In genomic region chr4:183504930-183505555, GRCh38 we compare ENCODE assay signal across 8 cellular contexts. TPM values are rescaled to one million over a fixed set of nuclear protein-coding genes. Genes with fewer than 3 reads are reported as not detected.
DNase-seq lines count a peak whose midpoint lies in the region; ATAC-seq and TF ChIP-seq lines count a peak whose summit lies in the region.

TSS of gene ING2 (plus strand) at chr4:183505058. CDS start at chr4:183505196, 138 bp downstream.

- H4K20me1 ChIP-seq in OCI-LY7 (ENCODE audit: insufficient read depth, low read length): peaks cover 13% of the 10 kb centered on the region; the same call in 1 of the 2 replicates

- H3K4me1 Mint-ChIP-seq in brain: peaks cover 55% of the 10 kb centered on the region
- H3K4me1 Mint-ChIP-seq in immature natural killer cell: peaks cover 15 to 21% of the 10 kb centered on the region in 2 donors

- H3K4me3 Mint-ChIP-seq in brain (peak within 1 kb of the TSS; percentile 91 to 96 (median 93)), immature natural killer cell (peak within 1 kb of the TSS; percentile 92 to 99 (median 97))

- CTCF ChIA-PET in OCI-LY7 (lab: Charles Lee; ENCODE audit: unreplicated experiment): no interaction called here

- peak within 1 kb of the TSS; percentile 89 for H2AFZ ChIP-seq in OCI-LY7 (ENCODE audit: low read length)

- H3K27me3 Mint-ChIP-seq in brain (peaks cover 7% of the 10 kb centered on the region), immature natural killer cell (ENCODE audit: low read depth in 3 of 3) (peaks cover 5 to 12% (median 8%) of the 10 kb centered on the region in 3 donors)

- peaks cover 1% of the 10 kb centered on the region for H3K36me3 ChIP-seq in OCI-LY7 (ENCODE audit: insufficient read depth, low read length)

- H3K4me2 ChIP-seq in OCI-LY7 (ENCODE audit: low read length): peak within 1 kb of the TSS; percentile 98

- ATAC-seq in GM21360 (IDR thresholded peaks at IDR 0.05; ENCODE audit: unreplicated experiment): peak; percentile 39
- peak; percentile 48 for ATAC-seq in HG03571 (IDR thresholded peaks at IDR 0.05; ENCODE audit: unreplicated experiment)

- intact Hi-C loops in OCI-LY7 (cut with micrococcal nuclease; ENCODE audit: unreplicated experiment): loop anchor here (1.0 to 10.0 kb wide), 7 partner anchors 61 to 1227 kb away; partner anchors contain the start of genes CDKN2AIP, CENPU, DCTD and IRF2

- H3K36me3 Mint-ChIP-seq in brain (peaks cover 2% of the 10 kb centered on the region), immature natural killer cell (peaks cover 0 to under 1% (median under 1%) of the 10 kb centered on the region in 3 donors)

- H3K9me2 ChIP-seq in OCI-LY7 (ENCODE audit: insufficient read depth, low read length): no peaks in the 10 kb centered on the region

- peak within 1 kb of the TSS; percentile 100 for H3K4me3 ChIP-seq in OCI-LY7 (ENCODE audit: low read depth, low read length, poor library complexity, severe bottlenecking)

- H3K4me1 ChIP-seq in OCI-LY7 (ENCODE audit: insufficient read depth, low read length, poor library complexity, severe bottlenecking): peaks cover 23% of the 10 kb centered on the region

- peak within 1 kb of the TSS; percentile 89 for H3K27ac ChIP-seq in OCI-LY7 (ENCODE audit: low read depth, low read length, poor library complexity, severe bottlenecking)

- peak within 1 kb of the TSS; percentile 97 to 99 (median 99) for H3K27ac Mint-ChIP-seq in brain
- H3K27ac Mint-ChIP-seq in immature natural killer cell: peak within 1 kb of the TSS; percentile 92 to 99 (median 98)

- no TSS peak for BruUV-seq in OCI-LY7 (replicated peaks; lab: Mats Ljungman, UMichigan)

- peaks cover 0 to 4% (median 0%) of the 10 kb centered on the region in 5 experiments for H3K9me3 Mint-ChIP-seq in brain
- no peaks in the 10 kb centered on the region for H3K9me3 Mint-ChIP-seq in immature natural killer cell

- no peaks in the 10 kb centered on the region for H3K9me3 ChIP-seq in OCI-LY7 (ENCODE audit: low read length)

- TF ChIP-seq CTCF in OCI-LY7 (conservative IDR thresholded peaks at IDR 0.05; ENCODE audit: low read length) (no peak), brain (conservative IDR thresholded peaks at IDR 0.05) (no peak)

- DNase-seq in NCI-H2107 (lab: John Stamatoyannopoulos, UW) (peak; percentile 39), NCI-H2107 treated with DMSO at 0.1 percent for 48 hours (lab: John Stamatoyannopoulos, UW; ENCODE audit: unreplicated experiment) (no peak), OCI-LY7 (ENCODE audit: low spot score) (no peak), immature natural killer cell (no peak)
- DNase-seq in stimulated activated CD8-positive, alpha-beta memory T cell treated with anti-CD3 and anti-CD28 coated beads, Interleukin-12 subunit alpha, Interleukin-12 subunit beta, amount 100 ng/mL, for 1 hour (ENCODE audit: low read depth): peak; percentile 75

- POLR2A ChIA-PET in OCI-LY7 (lab: Charles Lee): interaction anchor here (0.6 to 1.9 kb wide), 4 partner anchors 12 to 153 kb away, joined by 3 to 5 read pairs (median 4); no protein-coding TSS in a partner anchor

- H3K79me2 ChIP-seq in OCI-LY7 (ENCODE audit: insufficient read depth, low read depth, low read length): peaks cover 56% of the 10 kb centered on the region

RNA-seq across cellular contexts. Expression of gene ING2, which starts in this region (rescaled TPM):
- 23.3 and 27.0 TPM in 2 replicates for total RNA-seq in OCI-LY7 (2014; rRNA removed; shearing (Covaris generic))
- 25.9 and 26.0 TPM in 2 replicates for total RNA-seq in OCI-LY7 (2022)
- 8.3 TPM for polyA plus RNA-seq in brain (ENCODE audit: insufficient read depth, low read depth, low replicate concordance)
- 10 to 100 TPM in 1 of 3 donors, 1 to 10 TPM in 2; 8.4 to 10.2 (median 9.7) TPM for polyA plus RNA-seq in immature natural killer cell

Comparison
In these comparisons a context has a peak if more than half of its experiments do, and no peak if none do; other contexts are left out.
1. DNase-seq: peak in NCI-H2107 (single experiment) and stimulated activated CD8-positive, alpha-beta memory T cell treated with anti-CD3 and anti-CD28 coated beads, Interleukin-12 subunit alpha, Interleukin-12 subunit beta, amount 100 ng/mL, for 1 hour (single experiment); none in NCI-H2107 treated with DMSO at 0.1 percent for 48 hours (single experiment), OCI-LY7 (single experiment) and immature natural killer cell (0 of 3).